ENCODE assay signal across 1 cellular context in genomic region chr10:119080521-119081259, GRCh38.
TF ChIP-seq lines count a peak whose summit lies in the region.

A gene with protein sequence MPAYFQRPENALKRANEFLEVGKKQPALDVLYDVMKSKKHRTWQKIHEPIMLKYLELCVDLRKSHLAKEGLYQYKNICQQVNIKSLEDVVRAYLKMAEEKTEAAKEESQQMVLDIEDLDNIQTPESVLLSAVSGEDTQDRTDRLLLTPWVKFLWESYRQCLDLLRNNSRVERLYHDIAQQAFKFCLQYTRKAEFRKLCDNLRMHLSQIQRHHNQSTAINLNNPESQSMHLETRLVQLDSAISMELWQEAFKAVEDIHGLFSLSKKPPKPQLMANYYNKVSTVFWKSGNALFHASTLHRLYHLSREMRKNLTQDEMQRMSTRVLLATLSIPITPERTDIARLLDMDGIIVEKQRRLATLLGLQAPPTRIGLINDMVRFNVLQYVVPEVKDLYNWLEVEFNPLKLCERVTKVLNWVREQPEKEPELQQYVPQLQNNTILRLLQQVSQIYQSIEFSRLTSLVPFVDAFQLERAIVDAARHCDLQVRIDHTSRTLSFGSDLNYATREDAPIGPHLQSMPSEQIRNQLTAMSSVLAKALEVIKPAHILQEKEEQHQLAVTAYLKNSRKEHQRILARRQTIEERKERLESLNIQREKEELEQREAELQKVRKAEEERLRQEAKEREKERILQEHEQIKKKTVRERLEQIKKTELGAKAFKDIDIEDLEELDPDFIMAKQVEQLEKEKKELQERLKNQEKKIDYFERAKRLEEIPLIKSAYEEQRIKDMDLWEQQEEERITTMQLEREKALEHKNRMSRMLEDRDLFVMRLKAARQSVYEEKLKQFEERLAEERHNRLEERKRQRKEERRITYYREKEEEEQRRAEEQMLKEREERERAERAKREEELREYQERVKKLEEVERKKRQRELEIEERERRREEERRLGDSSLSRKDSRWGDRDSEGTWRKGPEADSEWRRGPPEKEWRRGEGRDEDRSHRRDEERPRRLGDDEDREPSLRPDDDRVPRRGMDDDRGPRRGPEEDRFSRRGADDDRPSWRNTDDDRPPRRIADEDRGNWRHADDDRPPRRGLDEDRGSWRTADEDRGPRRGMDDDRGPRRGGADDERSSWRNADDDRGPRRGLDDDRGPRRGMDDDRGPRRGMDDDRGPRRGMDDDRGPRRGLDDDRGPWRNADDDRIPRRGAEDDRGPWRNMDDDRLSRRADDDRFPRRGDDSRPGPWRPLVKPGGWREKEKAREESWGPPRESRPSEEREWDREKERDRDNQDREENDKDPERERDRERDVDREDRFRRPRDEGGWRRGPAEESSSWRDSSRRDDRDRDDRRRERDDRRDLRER (N-terminal part only) (minus strand): TSS chr10:119080817. CDS start chr10:119080676, 141 bp downstream.

TF ChIP-seq in K562, 482 proteins besides CTCF, POLR2A, EP300 and RAD21 (continued from another document and continues in another):
- TF ChIP-seq, protein P1, sequence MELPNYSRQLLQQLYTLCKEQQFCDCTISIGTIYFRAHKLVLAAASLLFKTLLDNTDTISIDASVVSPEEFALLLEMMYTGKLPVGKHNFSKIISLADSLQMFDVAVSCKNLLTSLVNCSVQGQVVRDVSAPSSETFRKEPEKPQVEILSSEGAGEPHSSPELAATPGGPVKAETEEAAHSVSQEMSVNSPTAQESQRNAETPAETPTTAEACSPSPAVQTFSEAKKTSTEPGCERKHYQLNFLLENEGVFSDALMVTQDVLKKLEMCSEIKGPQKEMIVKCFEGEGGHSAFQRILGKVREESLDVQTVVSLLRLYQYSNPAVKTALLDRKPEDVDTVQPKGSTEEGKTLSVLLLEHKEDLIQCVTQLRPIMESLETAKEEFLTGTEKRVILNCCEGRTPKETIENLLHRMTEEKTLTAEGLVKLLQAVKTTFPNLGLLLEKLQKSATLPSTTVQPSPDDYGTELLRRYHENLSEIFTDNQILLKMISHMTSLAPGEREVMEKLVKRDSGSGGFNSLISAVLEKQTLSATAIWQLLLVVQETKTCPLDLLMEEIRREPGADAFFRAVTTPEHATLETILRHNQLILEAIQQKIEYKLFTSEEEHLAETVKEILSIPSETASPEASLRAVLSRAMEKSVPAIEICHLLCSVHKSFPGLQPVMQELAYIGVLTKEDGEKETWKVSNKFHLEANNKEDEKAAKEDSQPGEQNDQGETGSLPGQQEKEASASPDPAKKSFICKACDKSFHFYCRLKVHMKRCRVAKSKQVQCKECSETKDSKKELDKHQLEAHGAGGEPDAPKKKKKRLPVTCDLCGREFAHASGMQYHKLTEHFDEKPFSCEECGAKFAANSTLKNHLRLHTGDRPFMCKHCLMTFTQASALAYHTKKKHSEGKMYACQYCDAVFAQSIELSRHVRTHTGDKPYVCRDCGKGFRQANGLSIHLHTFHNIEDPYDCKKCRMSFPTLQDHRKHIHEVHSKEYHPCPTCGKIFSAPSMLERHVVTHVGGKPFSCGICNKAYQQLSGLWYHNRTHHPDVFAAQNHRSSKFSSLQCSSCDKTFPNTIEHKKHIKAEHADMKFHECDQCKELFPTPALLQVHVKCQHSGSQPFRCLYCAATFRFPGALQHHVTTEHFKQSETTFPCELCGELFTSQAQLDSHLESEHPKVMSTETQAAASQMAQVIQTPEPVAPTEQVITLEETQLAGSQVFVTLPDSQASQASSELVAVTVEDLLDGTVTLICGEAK (IDR thresholded peaks at IDR 0.05), result no peak
- TF ChIP-seq, protein P1 (CRISPR knock-in tag; IDR thresholded peaks at IDR 0.05), result no peak
- TF ChIP-seq TSC22D4 (tag; IDR thresholded peaks at IDR 0.05) (no peak), GTF2A2 (tag; IDR thresholded peaks at IDR 0.05) (no peak), POLR2AphosphoS2 (IDR thresholded peaks at IDR 0.05; ENCODE audit: low read length) (peak; percentile 83; the same call in 1 of the 2 replicates), BRD4 (IDR thresholded peaks at IDR 0.05) (no peak; the same call in 1 of the 2 replicates), ZNF280A (IDR thresholded peaks at IDR 0.05; ENCODE audit: low read depth, partially characterized antibody) (no peak), HNRNPK (IDR thresholded peaks at IDR 0.05; ENCODE audit: low read depth, low read length, poor library complexity, severe bottlenecking) (no peak), MEIS2 (IDR thresholded peaks at IDR 0.05; ENCODE audit: partially characterized antibody) (peak; percentile 55), MCM7 (IDR thresholded peaks at IDR 0.05) (no peak), NBN (IDR thresholded peaks at IDR 0.05; ENCODE audit: low read depth) (no peak), PCBP1 (IDR thresholded peaks at IDR 0.05; ENCODE audit: low read depth, low read length, poor library complexity, severe bottlenecking) (peak; percentile 77), SMAD2 (IDR thresholded peaks at IDR 0.05; ENCODE audit: low read depth, low read length) (no peak), GABPB1 (CRISPR knock-in tag; IDR thresholded peaks at IDR 0.05) (peak; percentile 76; the same call in 1 of the 2 replicates), TRIM28 (IDR thresholded peaks at IDR 0.05) (no peak), DNMT1 (IDR thresholded peaks at IDR 0.05) (no peak), ZNF316 (IDR thresholded peaks at IDR 0.05) (peak; percentile 90), ZNF12 (CRISPR knock-in tag; IDR thresholded peaks at IDR 0.05) (no peak; the same call in 1 of the 2 replicates), TBP (optimal IDR thresholded peaks at IDR 0.05; ENCODE audit: low read depth, low read length) (peak; percentile 92), USF1 (CRISPR knock-in tag; IDR thresholded peaks at IDR 0.05) (peak; percentile 95), MCM3 (IDR thresholded peaks at IDR 0.05) (no peak), RB1 (IDR thresholded peaks at IDR 0.05; ENCODE audit: low read depth) (peak; percentile 34; the same call in 1 of the 2 replicates), SRSF9 (IDR thresholded peaks at IDR 0.05; ENCODE audit: borderline replicate concordance, low read depth, low read length) (no peak), RFX7 (CRISPR knock-in tag; IDR thresholded peaks at IDR 0.05) (no peak), NEUROD1 (IDR thresholded peaks at IDR 0.05; ENCODE audit: borderline replicate concordance, low read depth, low read length, partially characterized antibody) (peak; percentile 28), CC2D1A (IDR thresholded peaks at IDR 0.05) (no peak), SNIP1 (IDR thresholded peaks at IDR 0.05; ENCODE audit: low read depth) (no peak), CBFA2T2 (conservative IDR thresholded peaks at IDR 0.05) (peak; percentile 67), RHOXF2B (CRISPR knock-in tag; conservative IDR thresholded peaks at IDR 0.05) (no peak), RBM22 (IDR thresholded peaks at IDR 0.05; ENCODE audit: low read depth, low read length, poor library complexity, severe bottlenecking) (peak; percentile 53), TEAD1 (CRISPR knock-in tag; IDR thresholded peaks at IDR 0.05) (no peak), HNRNPL (IDR thresholded peaks at IDR 0.05; ENCODE audit: low read depth, low read length) (no peak), CBFB (CRISPR knock-in tag; IDR thresholded peaks at IDR 0.05) (no peak), RFX1 (IDR thresholded peaks at IDR 0.05) (no peak), SAP30 (IDR thresholded peaks at IDR 0.05; ENCODE audit: borderline replicate concordance, insufficient read depth, low read depth, low read length, poor library complexity, severe bottlenecking) (peak; percentile 73)
- TF ChIP-seq, protein P2, sequence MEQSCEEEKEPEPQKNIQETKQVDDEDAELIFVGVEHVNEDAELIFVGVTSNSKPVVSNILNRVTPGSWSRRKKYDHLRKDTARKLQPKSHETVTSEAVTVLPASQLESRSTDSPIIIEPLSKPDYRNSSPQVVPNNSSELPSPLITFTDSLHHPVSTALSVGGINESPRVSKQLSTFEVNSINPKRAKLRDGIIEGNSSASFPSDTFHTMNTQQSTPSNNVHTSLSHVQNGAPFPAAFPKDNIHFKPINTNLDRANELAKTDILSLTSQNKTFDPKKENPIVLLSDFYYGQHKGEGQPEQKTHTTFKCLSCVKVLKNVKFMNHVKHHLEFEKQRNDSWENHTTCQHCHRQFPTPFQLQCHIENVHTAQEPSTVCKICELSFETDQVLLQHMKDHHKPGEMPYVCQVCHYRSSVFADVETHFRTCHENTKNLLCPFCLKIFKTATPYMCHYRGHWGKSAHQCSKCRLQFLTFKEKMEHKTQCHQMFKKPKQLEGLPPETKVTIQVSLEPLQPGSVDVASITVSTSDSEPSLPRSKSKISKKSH (CRISPR knock-in tag; IDR thresholded peaks at IDR 0.05), result no peak
- TF ChIP-seq, protein P3, sequence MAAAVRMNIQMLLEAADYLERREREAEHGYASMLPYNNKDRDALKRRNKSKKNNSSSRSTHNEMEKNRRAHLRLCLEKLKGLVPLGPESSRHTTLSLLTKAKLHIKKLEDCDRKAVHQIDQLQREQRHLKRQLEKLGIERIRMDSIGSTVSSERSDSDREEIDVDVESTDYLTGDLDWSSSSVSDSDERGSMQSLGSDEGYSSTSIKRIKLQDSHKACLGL (CRISPR knock-in tag; IDR thresholded peaks at IDR 0.05; ENCODE audit: borderline replicate concordance, poor library complexity, severe bottlenecking), result no peak
- TF ChIP-seq, protein P4, sequence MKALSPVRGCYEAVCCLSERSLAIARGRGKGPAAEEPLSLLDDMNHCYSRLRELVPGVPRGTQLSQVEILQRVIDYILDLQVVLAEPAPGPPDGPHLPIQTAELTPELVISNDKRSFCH (CRISPR knock-in tag; IDR thresholded peaks at IDR 0.05), result no peak
- TF ChIP-seq, protein P4 (tag; IDR thresholded peaks at IDR 0.05), result no peak
